25 cellular contexts compared by ENCODE assay signal in genomic region chr10:80068270-80068669, GRCh38.
"Had no signal": no experiment of that assay in that cellular context is flagged by ENCODE, and none has a peak within 500 bp of the region (broad histone marks: within the 10 kb centered on the region; RNA-seq: fewer than 3 reads in every experiment).

No MANE protein-coding gene starts in this region.

- H3K4me1 Mint-ChIP-seq: activated B cell treated with CpG ODN at 0.5 μM for 24 hours; activated CD4-positive, alpha-beta T cell treated with anti-CD3 and anti-CD28 coated beads, Interleukin-2, amount 10 ng/mL, durations not matched to agents 24 days and 14 days; activated CD8-positive, alpha-beta memory T cell treated with anti-CD3 and anti-CD28 coated beads, Interleukin-2, amount 10 ng/mL, durations not matched to agents 7 days and 5 days; central memory CD8-positive, alpha-beta T cell had no signal

- DNase-seq: activated B cell treated with CpG ODN at 0.5 μM for 24 hours; activated CD4-positive, alpha-beta T cell treated with anti-CD3 and anti-CD28 coated beads for 1 hour; activated CD4-positive, alpha-beta T cell treated with anti-CD3 and anti-CD28 coated beads, Interleukin-2, amount 10 ng/mL, durations not matched to agents 24 days and 14 days; activated CD4-positive, alpha-beta T cell treated with anti-CD3 and anti-CD28 coated beads, Interleukin-2, amount 50 U/mL, for 48 hours; activated CD8-positive, alpha-beta memory T cell treated with anti-CD3 and anti-CD28 coated beads, Interleukin-2, amount 10 ng/mL, durations not matched to agents 7 days and 5 days; activated effector memory CD4-positive, alpha-beta T cell treated with Interleukin-2 at 50 U/mL for 16 hours; activated naive CD4-positive, alpha-beta T cell treated with Interleukin-2 at 50 U/mL for 16 hours; activated T-cell treated with anti-CD3 and anti-CD28 coated beads, Interleukin-2, amount 50 U/mL, for 24 hours; amygdala; NCI-H1092; NCI-H1417; NCI-H1930; NCI-H2107; NCI-H2171 treated with DMSO at 0.1 percent for 48 hours; NCI-H226; NCI-H510A; NCI-H526 treated with DMSO at 0.1 percent for 48 hours; PC-9; SHP77 treated with DMSO at 0.1 percent for 48 hours had no signal

- H3K4me3 ChIP-seq: PC-9 had no signal

- H3K9me3 Mint-ChIP-seq: activated B cell treated with CpG ODN at 0.5 μM for 24 hours; activated T-cell treated with anti-CD3 and anti-CD28 coated beads, Interleukin-2, amount 50 U/mL, for 24 hours; central memory CD8-positive, alpha-beta T cell had no signal

- H3K4me2 ChIP-seq: PC-9 had no signal

- H2AFZ ChIP-seq: PC-9 had no signal

- H3K27ac ChIP-seq: PC-9 had no signal

- FAIRE-seq: astrocyte had no signal

- H3K27ac Mint-ChIP-seq: activated B cell treated with CpG ODN at 0.5 μM for 24 hours; activated CD4-positive, alpha-beta T cell treated with anti-CD3 and anti-CD28 coated beads, Interleukin-2, amount 10 ng/mL, durations not matched to agents 24 days and 14 days; activated CD8-positive, alpha-beta memory T cell treated with anti-CD3 and anti-CD28 coated beads, Interleukin-2, amount 10 ng/mL, durations not matched to agents 7 days and 5 days; activated naive CD4-positive, alpha-beta T cell treated with anti-CD3 and anti-CD28 coated beads, Interleukin-2, amount 50 U/mL, for 72 hours; activated T-cell treated with anti-CD3 and anti-CD28 coated beads, Interleukin-2, amount 50 U/mL, for 24 hours; activated T-helper 1 cell treated with anti-CD3 and anti-CD28 coated beads, Interleukin-12 subunit alpha, Interleukin-12 subunit beta, Interleukin-2, Interleukin-4 antibody, amounts not matched to agents 30 ng/mL and 10 ng/mL and 1 ng/mL, durations not matched to agents 14 hours and 24 hours and 36 hours; brain; T-helper 1 cell treated with Interleukin-12 subunit alpha and Interleukin-12 subunit beta and Interleukin-4 antibody, amounts not matched to agents 30 μg/mL and 1 μg/mL, for 36 hours had no signal

- H3K27me3 Mint-ChIP-seq: activated B cell treated with CpG ODN at 0.5 μM for 24 hours; activated T-cell treated with anti-CD3 and anti-CD28 coated beads, Interleukin-2, amount 50 U/mL, for 24 hours; central memory CD8-positive, alpha-beta T cell had no signal

- ATAC-seq: activated CD8-positive, alpha-beta memory T cell treated with anti-CD3 and anti-CD28 coated beads, Interleukin-2, amount 10 ng/mL, durations not matched to agents 7 days and 5 days; activated naive CD4-positive, alpha-beta T cell treated with anti-CD3 and anti-CD28 coated beads, Interleukin-2, amount 50 U/mL, for 72 hours had no signal

- H3K4me3 Mint-ChIP-seq: activated B cell treated with CpG ODN at 0.5 μM for 24 hours; activated CD4-positive, alpha-beta T cell treated with anti-CD3 and anti-CD28 coated beads, Interleukin-2, amount 10 ng/mL, durations not matched to agents 24 days and 14 days; activated CD8-positive, alpha-beta memory T cell treated with anti-CD3 and anti-CD28 coated beads, Interleukin-2, amount 10 ng/mL, durations not matched to agents 7 days and 5 days; activated T-cell treated with anti-CD3 and anti-CD28 coated beads, Interleukin-2, amount 50 U/mL, for 24 hours; activated T-helper 1 cell treated with anti-CD3 and anti-CD28 coated beads, Interleukin-12 subunit alpha, Interleukin-12 subunit beta, Interleukin-2, Interleukin-4 antibody, amounts not matched to agents 30 ng/mL and 10 ng/mL and 1 ng/mL, durations not matched to agents 14 hours and 24 hours and 36 hours; brain; central memory CD8-positive, alpha-beta T cell; T-helper 1 cell treated with Interleukin-12 subunit alpha and Interleukin-12 subunit beta and Interleukin-4 antibody, amounts not matched to agents 30 μg/mL and 1 μg/mL, for 36 hours had no signal

- H3K36me3 Mint-ChIP-seq: activated naive CD4-positive, alpha-beta T cell treated with anti-CD3 and anti-CD28 coated beads, Interleukin-2, amount 50 U/mL, for 72 hours; brain had no signal
